Comparison of ENCODE assay signal across 12 cellular contexts in genomic region chr16:89375021-89375420, GRCh38.
A peak's percentile ranks its signal among the peaks of the same experiment; 100 is the strongest.
DNase-seq lines count a peak whose midpoint lies in the region; ATAC-seq and TF ChIP-seq lines count a peak whose summit lies in the region.
"Had no signal": no experiment of that assay in that cellular context is flagged by ENCODE, and none has a peak within 500 bp of the region (broad histone marks: within the 10 kb centered on the region; RNA-seq: fewer than 3 reads in every experiment).

No MANE protein-coding gene starts in this region.

- H4K20me1 ChIP-seq in BLaER1 treated with 17β-estradiol and CSF1 and Interleukin-3, amounts not matched to agents 10 nM and 100 nM = peaks cover 100% of the 10 kb centered on the region in 11 experiments

- peak; percentile 66 for DNase-seq in NCI-H2227 (lab: John Stamatoyannopoulos, UW; ENCODE audit: unreplicated experiment)
- DNase-seq in esophagus squamous epithelium (lab: John Stamatoyannopoulos, UW) = no peak
- DNase-seq in activated CD4-positive, alpha-beta T cell treated with anti-CD3 and anti-CD28 coated beads, Interleukin-2, amount 10 ng/mL, durations not matched to agents 7 days and 5 days = no peak
- no peak for DNase-seq in SIG-M5 treated with dmso at 0.1 percent for 504 hours (lab: John Stamatoyannopoulos, UW; ENCODE audit: unreplicated experiment)
- no peak for DNase-seq in CD14-positive monocyte (ENCODE audit: low spot score)
- DNase-seq: activated CD4-positive, CD25-positive, alpha-beta regulatory T cell; COR-L47; small intestine had no signal

- peaks cover 2% of the 10 kb centered on the region for H3K9me3 Mint-ChIP-seq in activated CD4-positive, alpha-beta T cell treated with anti-CD3 and anti-CD28 coated beads, Interleukin-2, amount 10 ng/mL, durations not matched to agents 7 days and 5 days
- H3K9me3 Mint-ChIP-seq in CD14-positive monocyte = peaks cover 7 to 15% (median 11%) of the 10 kb centered on the region in 7 donors

- WGBS in esophagus squamous epithelium, 2 donors = 77 to 84% methylated on average over 19 of the region's 19 CpGs

- POLR2A ChIA-PET in activated CD4-positive, alpha-beta T cell treated with anti-CD3 and anti-CD28 coated beads, Interleukin-2, amount 10 ng/mL, durations not matched to agents 7 days and 5 days (lab: Charles Lee) = no interaction called here

- H3K4me3 ChIP-seq in BLaER1 treated with 17β-estradiol and CSF1 and Interleukin-3, amounts not matched to agents 10 nM and 100 nM = peak overlapping the region in 3 of 10 experiments; percentile 3 to 21 (median 3); a peak in 3 of 20 replicates
- no peak overlapping the region for H3K4me3 ChIP-seq in esophagus squamous epithelium

- H3K4me2 ChIP-seq in BLaER1 treated with 17β-estradiol and CSF1 and Interleukin-3, amounts not matched to agents 10 nM and 100 nM = peak overlapping the region; percentile 55 to 91 (median 82)

- TF ChIP-seq CTCF in esophagus squamous epithelium (IDR thresholded peaks at IDR 0.05) = no peak
- no peak for TF ChIP-seq CTCF in CD14-positive monocyte (IDR thresholded peaks at IDR 0.05)

- no peak overlapping the region for H3K4me3 Mint-ChIP-seq in activated CD4-positive, alpha-beta T cell treated with anti-CD3 and anti-CD28 coated beads, Interleukin-2, amount 10 ng/mL, durations not matched to agents 7 days and 5 days
- no peak overlapping the region for H3K4me3 Mint-ChIP-seq in CD14-positive monocyte

- H3K4me1 ChIP-seq in BLaER1 treated with 17β-estradiol and CSF1 and Interleukin-3, amounts not matched to agents 10 nM and 100 nM = peaks cover 62 to 79% (median 72%) of the 10 kb centered on the region in 10 experiments
- H3K4me1 ChIP-seq in esophagus squamous epithelium = peaks cover 17 to 90% (median 35%) of the 10 kb centered on the region in 3 donors

- TF ChIP-seq POLR2A in esophagus squamous epithelium (IDR thresholded peaks at IDR 0.05) = no peak

- no peaks in the 10 kb centered on the region for H3K27me3 Mint-ChIP-seq in activated CD4-positive, alpha-beta T cell treated with anti-CD3 and anti-CD28 coated beads, Interleukin-2, amount 10 ng/mL, durations not matched to agents 7 days and 5 days
- peaks cover 0 to 4% (median 3%) of the 10 kb centered on the region in 3 donors for H3K27me3 Mint-ChIP-seq in CD14-positive monocyte (ENCODE audit: low read depth in 3 of 3)

- peaks cover 29 to 70% (median 62%) of the 10 kb centered on the region in 11 experiments for H3K36me3 ChIP-seq in BLaER1 treated with 17β-estradiol and CSF1 and Interleukin-3, amounts not matched to agents 10 nM and 100 nM
- H3K36me3 ChIP-seq in esophagus squamous epithelium = peaks cover 0 to 32% (median 0%) of the 10 kb centered on the region in 3 donors

- no peaks in the 10 kb centered on the region for H3K27me3 ChIP-seq in BLaER1 treated with 17β-estradiol and CSF1 and Interleukin-3, amounts not matched to agents 10 nM and 100 nM
- no peaks in the 10 kb centered on the region for H3K27me3 ChIP-seq in esophagus squamous epithelium

- intact Hi-C loops in esophagus squamous epithelium (cut with DNase I) (no loop called here), CD14-positive monocyte (cut with micrococcal nuclease) (no loop called here)

- peak overlapping the region in 5 of 11 experiments; percentile 21 to 52 (median 38); a peak in 6 of 22 replicates for H3K27ac ChIP-seq in BLaER1 treated with 17β-estradiol and CSF1 and Interleukin-3, amounts not matched to agents 10 nM and 100 nM
- H3K27ac ChIP-seq in esophagus squamous epithelium = peak overlapping the region in 3 of 4 donors; percentile 21 to 45 (median 24)
- H3K27ac ChIP-seq: HL-60 had no signal

- peak overlapping the region in 8 of 11 experiments; percentile 20 to 63 (median 36); a peak in 9 of 22 replicates for H3K9ac ChIP-seq in BLaER1 treated with 17β-estradiol and CSF1 and Interleukin-3, amounts not matched to agents 10 nM and 100 nM

- peaks cover 27% of the 10 kb centered on the region for H3K36me3 Mint-ChIP-seq in activated CD4-positive, alpha-beta T cell treated with anti-CD3 and anti-CD28 coated beads, Interleukin-2, amount 10 ng/mL, durations not matched to agents 7 days and 5 days (ENCODE audit: low read depth)
- H3K36me3 Mint-ChIP-seq in CD14-positive monocyte = peaks cover 20 to 41% of the 10 kb centered on the region in 2 donors

- peaks cover 15 to 28% (median 20%) of the 10 kb centered on the region in 11 experiments for H3K9me3 ChIP-seq in BLaER1 treated with 17β-estradiol and CSF1 and Interleukin-3, amounts not matched to agents 10 nM and 100 nM (replicated peaks in 1 of 11)
- peaks cover 0 to 7% (median 0%) of the 10 kb centered on the region in 3 donors for H3K9me3 ChIP-seq in esophagus squamous epithelium

- H3K4me1 Mint-ChIP-seq in activated CD4-positive, alpha-beta T cell treated with anti-CD3 and anti-CD28 coated beads, Interleukin-2, amount 10 ng/mL, durations not matched to agents 7 days and 5 days = peaks cover 52% of the 10 kb centered on the region
- peaks cover 14% of the 10 kb centered on the region for H3K4me1 Mint-ChIP-seq in CD14-positive monocyte

- no peak overlapping the region for H3K27ac Mint-ChIP-seq in activated CD4-positive, alpha-beta T cell treated with anti-CD3 and anti-CD28 coated beads, Interleukin-2, amount 10 ng/mL, durations not matched to agents 7 days and 5 days
- peak overlapping the region in 2 of 7 donors; percentile 23 to 40 for H3K27ac Mint-ChIP-seq in CD14-positive monocyte

- CTCF ChIA-PET in activated CD4-positive, alpha-beta T cell treated with anti-CD3 and anti-CD28 coated beads, Interleukin-2, amount 10 ng/mL, durations not matched to agents 7 days and 5 days (lab: Charles Lee) = interaction anchor here (0.7 kb wide), 1 partner anchor 764 kb away, joined by 5 read pairs; no protein-coding TSS in a partner anchor

- ATAC-seq in GM18519 (IDR thresholded peaks at IDR 0.05; ENCODE audit: low FRiP score, unreplicated experiment) = peak; percentile 48
- ATAC-seq in GM19452 (IDR thresholded peaks at IDR 0.05; ENCODE audit: unreplicated experiment) = no peak
